ENCODE assay signal across 24 cellular contexts in genomic region chr17:71080937-71081336, GRCh38.
DNase-seq lines count a peak whose midpoint lies in the region.
"Had no signal": no experiment of that assay in that cellular context is flagged by ENCODE, and none has a peak within 500 bp of the region (broad histone marks: within the 10 kb centered on the region; RNA-seq: fewer than 3 reads in every experiment).

No MANE protein-coding gene starts in this region.

- H3K36me3 ChIP-seq in HUES64 (ENCODE audit: insufficient read depth, low read length) (no peaks in the 10 kb centered on the region), iPS-18a (ENCODE audit: control insufficient read depth, low read depth, low read length) (no peaks in the 10 kb centered on the region)
- H3K36me3 ChIP-seq: BLaER1 treated with 17β-estradiol and CSF1 and Interleukin-3, amounts not matched to agents 10 nM and 100 nM; HAP-1 had no signal

- no peak overlapping the region for H3K27ac ChIP-seq in HUES64 (ENCODE audit: low read depth, low read length)
- H3K27ac ChIP-seq in iPS-18a (ENCODE audit: low read length) = no peak overlapping the region
- H3K27ac ChIP-seq: BLaER1 treated with 17β-estradiol and CSF1 and Interleukin-3, amounts not matched to agents 10 nM and 100 nM; PC-9; SK-N-MC had no signal

- H3K4me1 ChIP-seq in HUES64 (ENCODE audit: insufficient read depth, low read length) = peaks cover 14% of the 10 kb centered on the region; the same call in 1 of the 2 replicates
- peaks cover 13% of the 10 kb centered on the region for H3K4me1 ChIP-seq in iPS-18a (ENCODE audit: control insufficient read depth, low read depth, low read length)
- H3K4me1 ChIP-seq: BLaER1 treated with 17β-estradiol and CSF1 and Interleukin-3, amounts not matched to agents 10 nM and 100 nM; HAP-1 had no signal

- DNase-seq in NCI-H146 (lab: John Stamatoyannopoulos, UW) = peak; percentile 14
- no peak for DNase-seq in NCI-H146 treated with DMSO at 0.1 percent for 48 hours (lab: John Stamatoyannopoulos, UW; ENCODE audit: unreplicated experiment)
- DNase-seq in NCI-H748 treated with DMSO at 0.1 percent for 48 hours (lab: John Stamatoyannopoulos, UW) = peak; percentile 96
- DNase-seq in NCI-H2107 (lab: John Stamatoyannopoulos, UW) = no peak
- DNase-seq in NCI-H345 (lab: John Stamatoyannopoulos, UW) = no peak
- no peak for DNase-seq in Kasumi-1 (lab: John Stamatoyannopoulos, UW)
- DNase-seq: 8988T; CD4-positive, alpha-beta memory T cell; EL; GF-D8; KBM-7; NCI-H1092; NCI-H1436; NCI-H226; NCI-H526; PC-9; RPMI8226; SHP77; SW 1271 had no signal

- no peaks in the 10 kb centered on the region for H3K9me3 ChIP-seq in HUES64 (ENCODE audit: insufficient read depth, low read depth, low read length)
- no peaks in the 10 kb centered on the region for H3K9me3 ChIP-seq in iPS-18a (ENCODE audit: control insufficient read depth, low read depth, low read length)
- H3K9me3 ChIP-seq: BLaER1 treated with 17β-estradiol and CSF1 and Interleukin-3, amounts not matched to agents 10 nM and 100 nM; HAP-1 had no signal

- H3K27me3 ChIP-seq in HUES64 (ENCODE audit: insufficient read depth, low read length) = no peaks in the 10 kb centered on the region
- H3K27me3 ChIP-seq in iPS-18a (ENCODE audit: control insufficient read depth, insufficient read depth, low read length) = no peaks in the 10 kb centered on the region
- H3K27me3 ChIP-seq: BLaER1 treated with 17β-estradiol and CSF1 and Interleukin-3, amounts not matched to agents 10 nM and 100 nM had no signal

- peak overlapping the region; percentile 34 for H3K4me3 ChIP-seq in HUES64 (ENCODE audit: low read length)
- peak overlapping the region; percentile 31 for H3K4me3 ChIP-seq in iPS-18a (ENCODE audit: low read length)
- H3K4me3 ChIP-seq: BLaER1 treated with 17β-estradiol and CSF1 and Interleukin-3, amounts not matched to agents 10 nM and 100 nM; HAP-1; PC-9; SK-N-MC had no signal

- 91% methylated on average over 11 of the region's 11 CpGs for WGBS in HUES64

- H3K9ac ChIP-seq in HUES64 (ENCODE audit: low read depth, low read length) = no peak overlapping the region
- no peak overlapping the region for H3K9ac ChIP-seq in iPS-18a (ENCODE audit: low read length)
- H3K9ac ChIP-seq: BLaER1 treated with 17β-estradiol and CSF1 and Interleukin-3, amounts not matched to agents 10 nM and 100 nM had no signal

Comparison
In these comparisons a context has a peak if more than half of its experiments do, and no peak if none do; other contexts are left out.
1. DNase-seq: peak in NCI-H146 (single experiment) and NCI-H748 treated with DMSO at 0.1 percent for 48 hours (single experiment); none in NCI-H146 treated with DMSO at 0.1 percent for 48 hours (single experiment), NCI-H2107 (single experiment), NCI-H345 (single experiment) and Kasumi-1 (0 of 2).